Comparison of ENCODE assay signal across 24 cellular contexts in the genomic region with DNA sequence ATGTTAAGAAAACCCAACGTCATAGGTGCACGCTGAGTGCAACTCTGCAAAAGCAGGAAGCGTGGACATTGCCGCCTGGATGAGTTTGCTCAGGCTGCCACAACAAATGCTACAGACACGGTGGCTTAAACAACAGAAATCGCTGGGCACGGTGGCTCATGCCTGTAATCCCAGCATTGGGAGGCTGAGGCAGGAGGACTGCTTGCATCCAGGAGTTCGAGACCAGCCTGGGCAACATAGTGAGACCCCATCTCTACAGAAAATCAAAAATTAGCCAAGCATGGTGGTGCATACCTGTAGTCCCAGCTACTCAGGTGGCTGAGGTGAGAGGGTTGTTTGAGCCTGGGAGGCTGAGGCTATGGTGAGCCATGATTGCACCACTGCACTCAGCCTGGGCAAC. TPM values are rescaled to one million over a fixed set of nuclear protein-coding genes. Genes with fewer than 3 reads are reported as not detected.
"Had no signal": no experiment of that assay in that cellular context is flagged by ENCODE, and none has a peak within 500 bp of the region (broad histone marks: within the 10 kb centered on the region; RNA-seq: fewer than 3 reads in every experiment).

No MANE protein-coding gene starts in this region.

- H3K27ac ChIP-seq: KMS-11, SJSA1, SK-N-MC had no signal

- H3K9me3 ChIP-seq: SJSA1 had no signal

- H3K36me3 ChIP-seq: SJSA1 had no signal

- H3K4me1 ChIP-seq: SJSA1 had no signal

- H3K4me3 ChIP-seq: SJSA1, SK-N-MC had no signal

- DNase-seq: IMR-90, Kasumi-1, MM.1S, NCI-H1092 treated with DMSO at 0.1 percent for 48 hours, NCI-H1436, NCI-H187, NCI-H2029, NCI-H2081 treated with DMSO at 0.1 percent for 48 hours, NCI-H2171, NCI-H226, NCI-H446, NCI-H510A, NCI-H524 treated with DMSO at 0.1 percent for 48 hours, NCI-H69, NCI-H774, Right ventricle myocardium superior, RPMI8226, SIG-M5 had no signal

- ATAC-seq: HepG2 had no signal

RNA-seq across cellular contexts. Expression of a gene that starts 13.4 kb away (rescaled TPM):
- total RNA-seq: HepG2, HT1080, M059J, Right ventricle myocardium superior, SJSA1 had no signal

RNA-seq across cellular contexts. Expression of a gene that starts 32.2 kb away (rescaled TPM):
- total RNA-seq: HepG2, HT1080, IMR-90, M059J, SJSA1 had no signal

RNA-seq across cellular contexts. Expression of a gene that starts 51.0 kb away (rescaled TPM):
- total RNA-seq: HepG2, HT1080, IMR-90, M059J, Right ventricle myocardium superior, SJSA1 had no signal
